ENCODE assay signal across 8 cellular contexts in genomic region chr21:38804030-38804616, GRCh38.
DNase-seq lines count a peak whose midpoint lies in the region; ATAC-seq and TF ChIP-seq lines count a peak whose summit lies in the region.

No MANE protein-coding gene starts in this region.

- in situ Hi-C loops in brain microvascular endothelial cell (cut with HindIII; ENCODE audit: low pct_ligation_motif_present, low sequenced_read_pairs), result no loop called here

- no peaks in the 10 kb centered on the region for H3K9me3 Mint-ChIP-seq in stimulated activated naive CD8-positive, alpha-beta T cell treated with anti-CD3 and anti-CD28 coated beads, Interleukin-15, Interleukin-2, amounts not matched to agents 100 ng/mL and 50 ng/mL, for 24 hours
- H3K9me3 Mint-ChIP-seq in stimulated activated naive B cell treated with anti-CD40 and anti-IgM and Interleukin-4, amounts not matched to agents 10 μg/mL and 1 μg/mL and 100 μg/mL, for 72 hours, result peaks cover 0 to 2% of the 10 kb centered on the region in 2 donors

- no peak for ATAC-seq in stimulated activated naive CD8-positive, alpha-beta T cell treated with anti-CD3 and anti-CD28 coated beads, Interleukin-15, Interleukin-2, amounts not matched to agents 100 U/mL and 50 U/mL, for 24 hours
- ATAC-seq in stimulated activated naive B cell treated with anti-CD40 and anti-IgM and Interleukin-4, amounts not matched to agents 10 μg/mL and 1 μg/mL and 100 μg/mL, for 72 hours (replicated peaks), result no peak
- ATAC-seq in HG02840 (IDR thresholded peaks at IDR 0.05; ENCODE audit: low FRiP score, unreplicated experiment), result no peak

- H3K4me3 ChIP-seq in brain microvascular endothelial cell (ENCODE audit: low read depth, low read length) (no peak overlapping the region), mucosa of stomach (ENCODE audit: low read length) (no peak overlapping the region)

- H3K9me3 ChIP-seq in mucosa of stomach (ENCODE audit: control insufficient read depth, low read length), result no peaks in the 10 kb centered on the region

- H3K9ac ChIP-seq in mucosa of stomach (ENCODE audit: low read length), result peak overlapping the region; percentile 91

- H3K36me3 ChIP-seq in brain microvascular endothelial cell (replicated peaks) (no peaks in the 10 kb centered on the region), mucosa of stomach (ENCODE audit: control insufficient read depth, insufficient read depth, low read length) (no peaks in the 10 kb centered on the region)

- H3K4me1 ChIP-seq in mucosa of stomach (ENCODE audit: control insufficient read depth, insufficient read depth, low read length), result peaks cover 36% of the 10 kb centered on the region

- peak overlapping the region; percentile 79 for H3K27ac ChIP-seq in brain microvascular endothelial cell

- H3K27me3 ChIP-seq in brain microvascular endothelial cell (replicated peaks) (no peaks in the 10 kb centered on the region), mucosa of stomach (ENCODE audit: control insufficient read depth, insufficient read depth, low read length) (no peaks in the 10 kb centered on the region)

- H3K4me3 Mint-ChIP-seq in stimulated activated naive CD8-positive, alpha-beta T cell treated with anti-CD3 and anti-CD28 coated beads, Interleukin-15, Interleukin-2, amounts not matched to agents 100 ng/mL and 50 ng/mL, for 24 hours, result peak overlapping the region; percentile 92
- H3K4me3 Mint-ChIP-seq in stimulated activated naive B cell treated with anti-CD40 and anti-IgM and Interleukin-4, amounts not matched to agents 10 μg/mL and 1 μg/mL and 100 μg/mL, for 72 hours, result peak overlapping the region in 1 of 2 donors; percentile 91

- TF ChIP-seq POLR2A in erythroblast (IDR thresholded peaks at IDR 0.05; ENCODE audit: low read length), result no peak

- no peak for TF ChIP-seq CTCF in brain microvascular endothelial cell (IDR thresholded peaks at IDR 0.05; ENCODE audit: low read depth, low read length, missing control alignments)

- peaks cover 20% of the 10 kb centered on the region for H3K36me3 Mint-ChIP-seq in stimulated activated naive CD8-positive, alpha-beta T cell treated with anti-CD3 and anti-CD28 coated beads, Interleukin-15, Interleukin-2, amounts not matched to agents 100 ng/mL and 50 ng/mL, for 24 hours (ENCODE audit: low read depth)
- H3K36me3 Mint-ChIP-seq in stimulated activated naive B cell treated with anti-CD40 and anti-IgM and Interleukin-4, amounts not matched to agents 10 μg/mL and 1 μg/mL and 100 μg/mL, for 72 hours, result peaks cover 3% of the 10 kb centered on the region in 2 donors

- no peaks in the 10 kb centered on the region for H3K27me3 Mint-ChIP-seq in stimulated activated naive CD8-positive, alpha-beta T cell treated with anti-CD3 and anti-CD28 coated beads, Interleukin-15, Interleukin-2, amounts not matched to agents 100 ng/mL and 50 ng/mL, for 24 hours
- peaks cover 27 to 33% of the 10 kb centered on the region in 2 donors for H3K27me3 Mint-ChIP-seq in stimulated activated naive B cell treated with anti-CD40 and anti-IgM and Interleukin-4, amounts not matched to agents 10 μg/mL and 1 μg/mL and 100 μg/mL, for 72 hours

- peaks cover 38% of the 10 kb centered on the region for H3K4me1 Mint-ChIP-seq in stimulated activated naive CD8-positive, alpha-beta T cell treated with anti-CD3 and anti-CD28 coated beads, Interleukin-15, Interleukin-2, amounts not matched to agents 100 ng/mL and 50 ng/mL, for 24 hours (ENCODE audit: low read depth)
- H3K4me1 Mint-ChIP-seq in stimulated activated naive B cell treated with anti-CD40 and anti-IgM and Interleukin-4, amounts not matched to agents 10 μg/mL and 1 μg/mL and 100 μg/mL, for 72 hours, result peaks cover 9 to 32% of the 10 kb centered on the region in 2 donors

- peak overlapping the region; percentile 82 for H3K27ac Mint-ChIP-seq in stimulated activated naive CD8-positive, alpha-beta T cell treated with anti-CD3 and anti-CD28 coated beads, Interleukin-15, Interleukin-2, amounts not matched to agents 100 ng/mL and 50 ng/mL, for 24 hours
- H3K27ac Mint-ChIP-seq in stimulated activated naive B cell treated with anti-CD40 and anti-IgM and Interleukin-4, amounts not matched to agents 10 μg/mL and 1 μg/mL and 100 μg/mL, for 72 hours, result no peak overlapping the region

- DNase-seq in stimulated activated naive CD8-positive, alpha-beta T cell treated with anti-CD3 and anti-CD28 coated beads, Interleukin-15, Interleukin-2, amounts not matched to agents 100 U/mL and 50 U/mL, for 24 hours, result no peak
- DNase-seq in brain microvascular endothelial cell (peak; percentile 25), UCSD-AML1 (lab: John Stamatoyannopoulos, UW; ENCODE audit: unreplicated experiment) (no peak), erythroblast (lab: John Stamatoyannopoulos, UW) (no peak)
- DNase-seq in stimulated activated naive B cell treated with anti-CD40 and anti-IgM and Interleukin-4, amounts not matched to agents 10 μg/mL and 1 μg/mL and 100 μg/mL, for 72 hours, result no peak
